Comparison of ENCODE assay signal across 19 cellular contexts in genomic region chr7:450036-450435, GRCh38.
"Had no signal": no experiment of that assay in that cellular context is flagged by ENCODE, and none has a peak within 500 bp of the region (broad histone marks: within the 10 kb centered on the region; RNA-seq: fewer than 3 reads in every experiment).

No MANE protein-coding gene starts in this region.

- FAIRE-seq: pancreas had no signal

- H3K4me2 ChIP-seq: smooth muscle cell had no signal

- H3K36me3 ChIP-seq: left ventricle myocardium inferior, pancreas, right lobe of liver, tibial nerve, uterus had no signal

- H3K36me3 Mint-ChIP-seq: naive thymus-derived CD8-positive, alpha-beta T cell; stimulated activated memory B cell treated with anti-CD40 and anti-IgM and Interleukin-4, amounts not matched to agents 10 μg/mL and 1 μg/mL and 100 μg/mL, for 72 hours; type B pancreatic cell had no signal

- H3K27ac Mint-ChIP-seq: memory B cell, nephron, type B pancreatic cell had no signal

- H3K4me3 Mint-ChIP-seq: memory B cell; nephron; neural crest cell; stimulated activated memory B cell treated with anti-CD40 and anti-IgM and Interleukin-4, amounts not matched to agents 10 μg/mL and 1 μg/mL and 100 μg/mL, for 72 hours; type B pancreatic cell had no signal

- DNase-seq: islet precursor cell; left ventricle myocardium inferior; nucleus accumbens; psoas muscle; right lobe of liver; stimulated activated CD4-positive, alpha-beta T cell treated with anti-CD3 and anti-CD28 coated beads, Interleukin-1b, Interleukin-23, amount 100 ng/mL, for 48 hours; stimulated activated CD4-positive, alpha-beta T cell treated with anti-CD3 and anti-CD28 coated beads, Interleukin-2, amount 100 ng/mL, for 48 hours; stimulated activated naive CD4-positive, alpha-beta T cell treated with Interleukin-2 at 50 U/mL for 16 hours; substantia nigra; uterus had no signal

- H3K27ac ChIP-seq: left ventricle myocardium inferior, pancreas, psoas muscle, right lobe of liver, uterus had no signal

- ATAC-seq: pancreas; psoas muscle; right lobe of liver; stimulated activated memory B cell treated with anti-CD40 and anti-IgM and Interleukin-4, amounts not matched to agents 10 μg/mL and 1 μg/mL and 100 μg/mL, for 72 hours had no signal

- H3K4me1 ChIP-seq: pancreas, right lobe of liver had no signal

- H3K9me3 ChIP-seq: left ventricle myocardium inferior, pancreas, psoas muscle, right lobe of liver, tibial nerve, uterus had no signal

- H3K27me3 ChIP-seq: pancreas, right lobe of liver, uterus had no signal

- H3K4me3 ChIP-seq: left ventricle myocardium inferior, pancreas, psoas muscle, right lobe of liver, smooth muscle cell, tibial nerve, uterus had no signal
